19 cellular contexts compared by ENCODE assay signal in the genomic region with DNA sequence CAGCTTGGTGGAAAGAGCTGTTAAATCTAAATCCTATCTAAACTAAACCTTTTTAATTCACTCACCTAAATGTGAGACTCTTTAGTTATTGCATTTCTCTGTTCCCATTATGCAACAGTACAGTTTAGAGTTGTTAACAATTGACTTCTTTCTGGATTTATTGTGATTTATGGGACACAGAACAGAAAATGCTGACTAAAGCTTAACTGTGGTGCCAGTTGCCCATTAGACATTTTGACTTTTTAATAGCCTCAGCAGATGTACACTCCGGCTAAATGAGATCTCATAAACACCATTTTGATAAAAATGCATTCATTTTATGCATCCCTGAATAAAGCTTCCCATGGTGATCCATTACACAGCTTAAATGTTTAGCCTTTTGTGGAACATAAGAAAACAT.
DNase-seq lines count a peak whose midpoint lies in the region; ATAC-seq, FAIRE-seq and TF ChIP-seq lines count a peak whose summit lies in the region.
"Had no signal": no experiment of that assay in that cellular context is flagged by ENCODE, and none has a peak within 500 bp of the region (broad histone marks: within the 10 kb centered on the region; RNA-seq: fewer than 3 reads in every experiment).

No MANE protein-coding gene starts in this region.

- TF ChIP-seq EP300 in HepG2 (IDR thresholded peaks at IDR 0.05; ENCODE audit: low read depth in 2 of 2, low read length in 2 of 2) (no peak), HepG2 (CRISPR knock-in tag; IDR thresholded peaks at IDR 0.05; ENCODE audit: borderline replicate concordance) (no peak)

- WGBS in HepG2 (ENCODE audit: low lambda C conversion rate): 8% methylated on average over 1 of the region's 1 CpG
- 38% methylated on average over 1 of the region's 1 CpG for WGBS in right lobe of liver (ENCODE audit: insufficient coverage, low coverage, low lambda C conversion rate, missing lambda C conversion rate)

- H3K4me1 ChIP-seq in HepG2 (ENCODE audit: insufficient read depth, low read length) (no peaks in the 10 kb centered on the region), right lobe of liver (no peaks in the 10 kb centered on the region), endocrine pancreas (ENCODE audit: control insufficient read depth, insufficient read depth, low read length) (peaks cover 8% of the 10 kb centered on the region)
- H3K4me1 ChIP-seq: BLaER1 treated with 17β-estradiol and CSF1 and Interleukin-3, amounts not matched to agents 10 nM and 100 nM had no signal

- BruUV-seq in HepG2 (replicated peaks; lab: Mats Ljungman, UMichigan): no TSS peak

- no peak overlapping the region for H2AFZ ChIP-seq in HepG2 (ENCODE audit: low read length)

- CTCF ChIA-PET in HepG2 (lab: Yijun Ruan, JAX; ENCODE audit: low intra/inter-chr PET ratio, low total read pairs): no interaction called here

- no peaks in the 10 kb centered on the region for H3K36me3 ChIP-seq in HepG2 (replicated peaks in 1 of 2; ENCODE audit: control insufficient read depth in 1 of 2, insufficient read depth in 2 of 2, low read length in 2 of 2)
- H3K36me3 ChIP-seq in right lobe of liver: no peaks in the 10 kb centered on the region
- no peaks in the 10 kb centered on the region for H3K36me3 ChIP-seq in endocrine pancreas (ENCODE audit: control insufficient read depth, insufficient read depth, low read length)
- H3K36me3 ChIP-seq: BLaER1 treated with 17β-estradiol and CSF1 and Interleukin-3, amounts not matched to agents 10 nM and 100 nM had no signal

- H3K9me3 ChIP-seq in HepG2 (ENCODE audit: low read length) (no peaks in the 10 kb centered on the region), right lobe of liver (no peaks in the 10 kb centered on the region), endocrine pancreas (ENCODE audit: control insufficient read depth, low read length) (no peaks in the 10 kb centered on the region)
- H3K9me3 ChIP-seq: BLaER1 treated with 17β-estradiol and CSF1 and Interleukin-3, amounts not matched to agents 10 nM and 100 nM had no signal

- DNase-seq in HepG2 (ENCODE audit: low spot score) (no peak), right lobe of liver (no peak), NCI-H446 treated with DMSO at 0.1 percent for 48 hours (lab: John Stamatoyannopoulos, UW) (peak; percentile 59), renal cortical epithelial cell (ENCODE audit: low read depth) (peak; percentile 18), NCI-H748 treated with DMSO at 0.1 percent for 48 hours (lab: John Stamatoyannopoulos, UW) (no peak), T-helper 1 cell (no peak)
- DNase-seq: 8988T; ACHN; CD4-positive, CD25-positive, alpha-beta regulatory T cell; DMS79; EL; HCEC 1CT; HFFc6 had no signal

- TF ChIP-seq POLR2A in HepG2 (IDR thresholded peaks at IDR 0.05; ENCODE audit: insufficient read depth in 1 of 2, low read depth in 2 of 2, low read length in 2 of 2) (no peak), right lobe of liver (IDR thresholded peaks at IDR 0.05) (no peak)

- in situ Hi-C loops in HepG2 (cut with HindIII; ENCODE audit: extremely low pct_ligation_motif_present, low pct_unique_long_range_greater_than_20kb): no loop called here

- H3K27ac ChIP-seq in HepG2 (ENCODE audit: extremely low read length, insufficient read depth, low read length) (no peak overlapping the region), right lobe of liver (no peak overlapping the region)
- H3K27ac ChIP-seq: BLaER1 treated with 17β-estradiol and CSF1 and Interleukin-3, amounts not matched to agents 10 nM and 100 nM; HL-60 had no signal

- no peaks in the 10 kb centered on the region for H3K79me2 ChIP-seq in HepG2 (ENCODE audit: insufficient read depth, low read length)

- intact Hi-C loops in HepG2 (cut with micrococcal nuclease; ENCODE audit: unreplicated experiment) (no loop called here), right lobe of liver (cut with DNase I) (no loop called here)

- ATAC-seq in HepG2 (no peak), right lobe of liver (no peak), HG02798 (IDR thresholded peaks at IDR 0.05; ENCODE audit: poor library complexity, unreplicated experiment) (no peak)

- H3K27me3 ChIP-seq in HepG2 (ENCODE audit: control insufficient read depth in 1 of 2, insufficient read depth in 2 of 2, low read length in 2 of 2): no peaks in the 10 kb centered on the region
- H3K27me3 ChIP-seq in right lobe of liver: no peaks in the 10 kb centered on the region
- H3K27me3 ChIP-seq in endocrine pancreas (ENCODE audit: control insufficient read depth, insufficient read depth, low read length): no peaks in the 10 kb centered on the region
- H3K27me3 ChIP-seq: BLaER1 treated with 17β-estradiol and CSF1 and Interleukin-3, amounts not matched to agents 10 nM and 100 nM had no signal

- TF ChIP-seq CTCF in HepG2 (CRISPR knock-in tag; IDR thresholded peaks at IDR 0.05): no peak
- TF ChIP-seq CTCF in right lobe of liver (IDR thresholded peaks at IDR 0.05): no peak

- TF ChIP-seq RAD21 in HepG2 (CRISPR knock-in tag; IDR thresholded peaks at IDR 0.05): no peak

- H4K20me1 ChIP-seq in HepG2 (ENCODE audit: insufficient read depth, low read length): no peaks in the 10 kb centered on the region
- H4K20me1 ChIP-seq: BLaER1 treated with 17β-estradiol and CSF1 and Interleukin-3, amounts not matched to agents 10 nM and 100 nM had no signal

- FAIRE-seq in HepG2 (lab: Jason Lieb, UNC): no peak
- FAIRE-seq: G401.6, GM19239 had no signal

- H3K4me2 ChIP-seq in HepG2 (ENCODE audit: low read depth, low read length): no peak overlapping the region
- H3K4me2 ChIP-seq: BLaER1 treated with 17β-estradiol and CSF1 and Interleukin-3, amounts not matched to agents 10 nM and 100 nM had no signal

- POLR2A ChIA-PET in HepG2 (lab: Yijun Ruan, JAX): no interaction called here

- H3K4me3 ChIP-seq in HepG2 (replicated peaks in 1 of 3; ENCODE audit: insufficient read depth in 1 of 3, low read depth in 2 of 3, low read length in 3 of 3): no peak overlapping the region
- H3K4me3 ChIP-seq in right lobe of liver: no peak overlapping the region
- H3K4me3 ChIP-seq in endocrine pancreas (ENCODE audit: control insufficient read depth, insufficient read depth, low read length): peak overlapping the region; percentile 29
- H3K4me3 ChIP-seq: BLaER1 treated with 17β-estradiol and CSF1 and Interleukin-3, amounts not matched to agents 10 nM and 100 nM had no signal

- no peak overlapping the region for H3K9ac ChIP-seq in HepG2 (ENCODE audit: insufficient read depth, low read depth, low read length)
- H3K9ac ChIP-seq in endocrine pancreas (ENCODE audit: control insufficient read depth, insufficient read depth, low read length): no peak overlapping the region
- H3K9ac ChIP-seq: BLaER1 treated with 17β-estradiol and CSF1 and Interleukin-3, amounts not matched to agents 10 nM and 100 nM had no signal

TF ChIP-seq in HepG2, 621 proteins besides CTCF, POLR2A, EP300 and RAD21:
- TF ChIP-seq, protein P1, sequence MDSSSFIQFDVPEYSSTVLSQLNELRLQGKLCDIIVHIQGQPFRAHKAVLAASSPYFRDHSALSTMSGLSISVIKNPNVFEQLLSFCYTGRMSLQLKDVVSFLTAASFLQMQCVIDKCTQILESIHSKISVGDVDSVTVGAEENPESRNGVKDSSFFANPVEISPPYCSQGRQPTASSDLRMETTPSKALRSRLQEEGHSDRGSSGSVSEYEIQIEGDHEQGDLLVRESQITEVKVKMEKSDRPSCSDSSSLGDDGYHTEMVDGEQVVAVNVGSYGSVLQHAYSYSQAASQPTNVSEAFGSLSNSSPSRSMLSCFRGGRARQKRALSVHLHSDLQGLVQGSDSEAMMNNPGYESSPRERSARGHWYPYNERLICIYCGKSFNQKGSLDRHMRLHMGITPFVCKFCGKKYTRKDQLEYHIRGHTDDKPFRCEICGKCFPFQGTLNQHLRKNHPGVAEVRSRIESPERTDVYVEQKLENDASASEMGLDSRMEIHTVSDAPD (CRISPR knock-in tag; IDR thresholded peaks at IDR 0.05): no peak
- TF ChIP-seq SIN3B (IDR thresholded peaks at IDR 0.05; ENCODE audit: low read length) (no peak), ZNF431 (CRISPR knock-in tag; IDR thresholded peaks at IDR 0.05; ENCODE audit: borderline replicate concordance, low read depth) (no peak), MAF1 (CRISPR knock-in tag; IDR thresholded peaks at IDR 0.05; ENCODE audit: borderline replicate concordance) (no peak), ATAD3A (CRISPR knock-in tag; IDR thresholded peaks at IDR 0.05) (no peak), ZNF891 (CRISPR knock-in tag; IDR thresholded peaks at IDR 0.05) (no peak), DR1 (CRISPR knock-in tag; IDR thresholded peaks at IDR 0.05) (no peak), ZNF607 (CRISPR knock-in tag; IDR thresholded peaks at IDR 0.05; ENCODE audit: borderline replicate concordance) (no peak), JUN (CRISPR knock-in tag; IDR thresholded peaks at IDR 0.05) (no peak), ZNF839 (CRISPR knock-in tag; IDR thresholded peaks at IDR 0.05; ENCODE audit: borderline replicate concordance) (no peak), IRF2 (CRISPR knock-in tag; IDR thresholded peaks at IDR 0.05) (no peak), MAFF (IDR thresholded peaks at IDR 0.05; ENCODE audit: low read depth, low read length) (peak; percentile 85), ZNF720 (CRISPR knock-in tag; IDR thresholded peaks at IDR 0.05) (no peak), MAFK (conservative IDR thresholded peaks at IDR 0.05 in 1 of 2, IDR thresholded peaks at IDR 0.05 in 1 of 2; ENCODE audit: low read length in 2 of 2) (peak; percentile 82 to 92), ZNF12 (CRISPR knock-in tag; IDR thresholded peaks at IDR 0.05) (no peak), NR2F2 (IDR thresholded peaks at IDR 0.05; ENCODE audit: borderline replicate concordance, low read depth) (no peak)
- TF ChIP-seq, protein P2, sequence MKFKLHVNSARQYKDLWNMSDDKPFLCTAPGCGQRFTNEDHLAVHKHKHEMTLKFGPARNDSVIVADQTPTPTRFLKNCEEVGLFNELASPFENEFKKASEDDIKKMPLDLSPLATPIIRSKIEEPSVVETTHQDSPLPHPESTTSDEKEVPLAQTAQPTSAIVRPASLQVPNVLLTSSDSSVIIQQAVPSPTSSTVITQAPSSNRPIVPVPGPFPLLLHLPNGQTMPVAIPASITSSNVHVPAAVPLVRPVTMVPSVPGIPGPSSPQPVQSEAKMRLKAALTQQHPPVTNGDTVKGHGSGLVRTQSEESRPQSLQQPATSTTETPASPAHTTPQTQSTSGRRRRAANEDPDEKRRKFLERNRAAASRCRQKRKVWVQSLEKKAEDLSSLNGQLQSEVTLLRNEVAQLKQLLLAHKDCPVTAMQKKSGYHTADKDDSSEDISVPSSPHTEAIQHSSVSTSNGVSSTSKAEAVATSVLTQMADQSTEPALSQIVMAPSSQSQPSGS (CRISPR knock-in tag; IDR thresholded peaks at IDR 0.05): no peak

Comparison
In these comparisons a context has a peak if more than half of its experiments do, and no peak if none do; other contexts are left out.
1. DNase-seq: peak in NCI-H446 treated with DMSO at 0.1 percent for 48 hours (single experiment) and renal cortical epithelial cell (single experiment); none in HepG2 (single experiment), right lobe of liver (0 of 3), NCI-H748 treated with DMSO at 0.1 percent for 48 hours (single experiment) and T-helper 1 cell (0 of 5).